ENCODE assay signal across 9 cellular contexts in genomic region chr14:93160353-93160801, GRCh38. TPM values are rescaled to one million over a fixed set of nuclear protein-coding genes. Genes with fewer than 3 reads are reported as not detected.
A peak's percentile ranks its signal among the peaks of the same experiment; 100 is the strongest.
DNase-seq lines count a peak whose midpoint lies in the region; ATAC-seq and FAIRE-seq lines count a peak whose summit lies in the region.
"Had no signal": no experiment of that assay in that cellular context is flagged by ENCODE, and none has a peak within 500 bp of the region (broad histone marks: within the 10 kb centered on the region; RNA-seq: fewer than 3 reads in every experiment).

No MANE protein-coding gene starts in this region.

- peak; percentile 78 for FAIRE-seq in GM19239 (lab: Jason Lieb, UNC)
- FAIRE-seq in RCC 7860 (lab: Jason Lieb, UNC): no peak
- FAIRE-seq: colon had no signal

- DNase-seq in COR-L47 (lab: John Stamatoyannopoulos, UW) (peak; percentile 35), GM19239 (ENCODE audit: insufficient read length, low spot score) (no peak), SK-N-DZ (ENCODE audit: low spot score) (peak; percentile 25), iPS-NIHi7 (ENCODE audit: extremely low spot score) (peak; percentile 60), RCC 7860 (ENCODE audit: low spot score) (no peak)
- DNase-seq in stimulated activated naive CD4-positive, alpha-beta T cell (lab: John Stamatoyannopoulos, UW): no peak

- ATAC-seq in HG03354 (IDR thresholded peaks at IDR 0.05; ENCODE audit: poor library complexity, severe bottlenecking, unreplicated experiment): no peak
- no peak for ATAC-seq in HG02623 (IDR thresholded peaks at IDR 0.05; ENCODE audit: unreplicated experiment)

RNA-seq across cellular contexts. Expression of gene MOAP1, which starts 24.3 kb away (rescaled TPM):
- polyA plus RNA-seq in SK-N-DZ (2014; cell fraction: cytosol; rRNA removed): 46.6 and 53.6 TPM in 2 replicates
- 14.1 and 19.0 TPM in 2 replicates for polyA plus RNA-seq in SK-N-DZ (2014; cell fraction: nucleus; rRNA removed)

RNA-seq across cellular contexts. Expression of gene LYSET, which starts 24.7 kb away (rescaled TPM):
- polyA plus RNA-seq in SK-N-DZ (2014; cell fraction: cytosol; rRNA removed): 7.7 and 12.0 TPM in 2 replicates
- 3.9 and 9.5 TPM in 2 replicates for polyA plus RNA-seq in SK-N-DZ (2014; cell fraction: nucleus; rRNA removed)

RNA-seq across cellular contexts. Expression of gene ITPK1, which starts 44.7 kb away (rescaled TPM):
- polyA plus RNA-seq in SK-N-DZ (2014; cell fraction: cytosol; rRNA removed): 32.3 and 42.2 TPM in 2 replicates
- 16.4 and 32.0 TPM in 2 replicates for polyA plus RNA-seq in SK-N-DZ (2014; cell fraction: nucleus; rRNA removed)

RNA-seq across cellular contexts. Expression of gene GON7, which starts 46.5 kb away (rescaled TPM):
- 17.3 and 21.4 TPM in 2 replicates for polyA plus RNA-seq in SK-N-DZ (2014; cell fraction: cytosol; rRNA removed)
- polyA plus RNA-seq in SK-N-DZ (2014; cell fraction: nucleus; rRNA removed): 8.7 and 10.9 TPM in 2 replicates

RNA-seq across cellular contexts. Expression of gene UBR7, which starts 46.7 kb away (rescaled TPM):
- 40.9 and 45.8 TPM in 2 replicates for polyA plus RNA-seq in SK-N-DZ (2014; cell fraction: cytosol; rRNA removed)
- 15.0 and 16.9 TPM in 2 replicates for polyA plus RNA-seq in SK-N-DZ (2014; cell fraction: nucleus; rRNA removed)

Comparison
In these comparisons a context has a peak if more than half of its experiments do, and no peak if none do; other contexts are left out.
1. DNase-seq: peak in COR-L47 (single experiment), SK-N-DZ (single experiment) and iPS-NIHi7 (single experiment); none in GM19239 (single experiment), stimulated activated naive CD4-positive, alpha-beta T cell (0 of 6) and RCC 7860 (single experiment).